Comparison of ENCODE assay signal across 9 cellular contexts in the genomic region with DNA sequence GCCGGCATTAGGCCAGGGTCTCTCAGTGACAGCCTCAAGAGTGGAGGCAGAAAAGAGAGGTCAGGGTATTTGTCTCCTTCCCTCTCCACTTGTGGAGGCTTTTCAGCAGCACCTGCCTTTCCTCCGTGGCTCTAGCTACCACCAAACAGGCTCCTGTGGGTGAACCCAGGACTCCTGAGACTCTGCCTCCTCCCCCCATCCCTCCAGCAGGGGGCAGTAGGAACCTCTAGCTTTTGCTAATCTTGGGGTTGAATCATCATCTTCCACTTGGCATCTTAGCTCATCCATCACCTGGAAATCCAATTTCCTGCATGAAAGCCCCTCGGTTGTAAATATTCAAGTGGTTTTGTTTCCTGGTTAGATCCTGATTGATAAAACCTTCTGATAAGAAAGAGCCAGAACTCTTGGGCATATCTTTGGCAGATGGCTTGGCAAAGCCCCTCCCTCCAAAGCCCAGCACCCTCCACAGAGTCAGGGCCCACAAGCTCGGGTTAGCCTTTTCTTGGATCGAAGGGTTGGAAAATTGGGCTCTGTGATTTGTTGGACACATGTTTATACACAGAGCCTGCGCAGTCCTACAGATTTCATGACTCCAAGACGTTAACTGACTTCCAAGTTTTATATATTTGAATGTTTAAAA.
DNase-seq lines count a peak whose midpoint lies in the region; ATAC-seq and TF ChIP-seq lines count a peak whose summit lies in the region.
"Had no signal": no experiment of that assay in that cellular context is flagged by ENCODE, and none has a peak within 500 bp of the region (broad histone marks: within the 10 kb centered on the region; RNA-seq: fewer than 3 reads in every experiment).

No MANE protein-coding gene starts in this region.

- H3K27me3 ChIP-seq in PC-9 (ENCODE audit: insufficient read depth, low read depth) (no peaks in the 10 kb centered on the region), mesenchymal stem cell (ENCODE audit: control insufficient read depth in 1 of 2, insufficient read depth in 1 of 2, low read length in 2 of 2) (peaks cover 0 to 5% of the 10 kb centered on the region in 2 experiments), dorsolateral prefrontal cortex (peaks cover 0 to 13% (median 0%) of the 10 kb centered on the region in 45 donors)

- no peak overlapping the region for H3K23ac ChIP-seq in mesenchymal stem cell (ENCODE audit: low read length in 2 of 2)

- no peak overlapping the region for H3K4ac ChIP-seq in mesenchymal stem cell (ENCODE audit: low read depth in 1 of 2, low read length in 2 of 2)

- H3F3A ChIP-seq in PC-9 (ENCODE audit: insufficient read depth, low read depth) = no peaks in the 10 kb centered on the region

- no peak for ATAC-seq in GM18861 (IDR thresholded peaks at IDR 0.05; ENCODE audit: unreplicated experiment)

- H3K4me2 ChIP-seq in PC-9 = no peak overlapping the region
- H3K4me2 ChIP-seq in mesenchymal stem cell (ENCODE audit: low read length, poor library complexity, severe bottlenecking) = no peak overlapping the region

- H3K36me3 Mint-ChIP-seq in activated T-helper 2 cell treated with anti-CD3 and anti-CD28 coated beads, Interferon-gamma antibody, Interleukin-2, Interleukin-4, amounts not matched to agents 10 μg/mL and 5 μg/mL and 100 μg/mL, durations not matched to agents 14 hours and 24 hours and 36 hours (ENCODE audit: low read depth) = no peaks in the 10 kb centered on the region

- no peaks in the 10 kb centered on the region for H3K36me3 ChIP-seq in PC-9 (ENCODE audit: low read depth)
- H3K36me3 ChIP-seq in mesenchymal stem cell (ENCODE audit: control insufficient read depth in 1 of 2, insufficient read depth in 2 of 2, low read depth in 1 of 2, low read length in 2 of 2) = no peaks in the 10 kb centered on the region

- intact Hi-C loops in PC-9 (cut with micrococcal nuclease; ENCODE audit: unreplicated experiment) = no loop called here
- intact Hi-C loops in activated T-helper 2 cell treated with anti-CD3 and anti-CD28 coated beads, Interferon-gamma antibody, Interleukin-2, Interleukin-4, amounts not matched to agents 10 μg/mL and 5 μg/mL and 100 μg/mL, durations not matched to agents 14 hours and 24 hours and 36 hours (cut with micrococcal nuclease) = no loop called here
- intact Hi-C loops in dorsolateral prefrontal cortex (cut with DNase I) = no loop called here

- H2BK12ac ChIP-seq in mesenchymal stem cell (ENCODE audit: low read length in 2 of 2) = no peak overlapping the region

- no peaks in the 10 kb centered on the region for H3K4me1 Mint-ChIP-seq in activated T-helper 2 cell treated with anti-CD3 and anti-CD28 coated beads, Interferon-gamma antibody, Interleukin-2, Interleukin-4, amounts not matched to agents 10 μg/mL and 5 μg/mL and 100 μg/mL, durations not matched to agents 14 hours and 24 hours and 36 hours (ENCODE audit: low read depth)

- H3K4me3 Mint-ChIP-seq in activated T-helper 2 cell treated with anti-CD3 and anti-CD28 coated beads, Interferon-gamma antibody, Interleukin-2, Interleukin-4, amounts not matched to agents 10 μg/mL and 5 μg/mL and 100 μg/mL, durations not matched to agents 14 hours and 24 hours and 36 hours (ENCODE audit: low read depth) = no peak overlapping the region

- H2AK5ac ChIP-seq in mesenchymal stem cell (ENCODE audit: low read length, severe bottlenecking) = no peak overlapping the region

- POLR2A ChIA-PET in AG04449 (lab: Yijun Ruan, JAX) (no interaction called here), PC-9 (lab: Charles Lee; ENCODE audit: unreplicated experiment) (no interaction called here)

- H3K27ac Mint-ChIP-seq in activated T-helper 2 cell treated with anti-CD3 and anti-CD28 coated beads, Interferon-gamma antibody, Interleukin-2, Interleukin-4, amounts not matched to agents 10 μg/mL and 5 μg/mL and 100 μg/mL, durations not matched to agents 14 hours and 24 hours and 36 hours = no peak overlapping the region

- H3K4me1 ChIP-seq in PC-9 (replicated peaks; ENCODE audit: insufficient read depth) (no peaks in the 10 kb centered on the region), mesenchymal stem cell (ENCODE audit: control insufficient read depth, insufficient read depth, low read depth, low read length) (no peaks in the 10 kb centered on the region)

- H3K4me3 ChIP-seq in AG04449 (ENCODE audit: low read depth, low read length) (no peak overlapping the region), GM12865 (ENCODE audit: low read depth, low read length) (no peak overlapping the region), PC-9 (no peak overlapping the region), mesenchymal stem cell (ENCODE audit: insufficient read depth in 1 of 2, low read depth in 1 of 2, low read length in 2 of 2) (no peak overlapping the region), dorsolateral prefrontal cortex (no peak overlapping the region)

- no peak overlapping the region for H4K91ac ChIP-seq in mesenchymal stem cell (ENCODE audit: low read length)

- H3K9ac ChIP-seq in mesenchymal stem cell (ENCODE audit: low read length) = no peak overlapping the region

- CTCF ChIA-PET in AG04449 (lab: Yijun Ruan, JAX) = interaction anchor here (0.9 to 1.5 kb wide), 5 partner anchors 10 to 325 kb away, joined by 3 to 5 read pairs (median 3); no protein-coding TSS in a partner anchor
- CTCF ChIA-PET in PC-9 (lab: Charles Lee) = no interaction called here

- no peak overlapping the region for H3K18ac ChIP-seq in mesenchymal stem cell (ENCODE audit: low read depth in 1 of 2, low read length in 2 of 2)

- no peak overlapping the region for H2BK5ac ChIP-seq in mesenchymal stem cell (ENCODE audit: low read depth, low read length, poor library complexity, severe bottlenecking)

- no peaks in the 10 kb centered on the region for H3K79me2 ChIP-seq in PC-9 (ENCODE audit: low read depth)

- H3K14ac ChIP-seq in mesenchymal stem cell (ENCODE audit: low read length in 2 of 2) = no peak overlapping the region

- no peak overlapping the region for H4K8ac ChIP-seq in mesenchymal stem cell (ENCODE audit: low read length)

- no peaks in the 10 kb centered on the region for H3K27me3 Mint-ChIP-seq in activated T-helper 2 cell treated with anti-CD3 and anti-CD28 coated beads, Interferon-gamma antibody, Interleukin-2, Interleukin-4, amounts not matched to agents 10 μg/mL and 5 μg/mL and 100 μg/mL, durations not matched to agents 14 hours and 24 hours and 36 hours (ENCODE audit: low read depth)

- DNase-seq in AG04449 (ENCODE audit: low read depth, low spot score) (no peak), GM12865 (ENCODE audit: low read depth) (peak; percentile 61), PC-9 (no peak), iPS-NIHi7 (ENCODE audit: extremely low spot score) (peak; percentile 89), mesenchymal stem cell (no peak), dorsolateral prefrontal cortex (no peak)
- no peak for DNase-seq in activated T-helper 2 cell treated with anti-CD3 and anti-CD28 coated beads, Interferon-gamma antibody, Interleukin-2, Interleukin-4, amounts not matched to agents 10 μg/mL and 5 μg/mL and 100 μg/mL, durations not matched to agents 14 hours and 24 hours and 36 hours (ENCODE audit: low spot score)
- DNase-seq: hippocampal formation had no signal

- H3K27ac ChIP-seq in PC-9 = no peak overlapping the region
- no peak overlapping the region for H3K27ac ChIP-seq in mesenchymal stem cell (ENCODE audit: low read length, poor library complexity, severe bottlenecking)
- no peak overlapping the region for H3K27ac ChIP-seq in dorsolateral prefrontal cortex

- H3K9me3 Mint-ChIP-seq in activated T-helper 2 cell treated with anti-CD3 and anti-CD28 coated beads, Interferon-gamma antibody, Interleukin-2, Interleukin-4, amounts not matched to agents 10 μg/mL and 5 μg/mL and 100 μg/mL, durations not matched to agents 14 hours and 24 hours and 36 hours = peaks cover 20% of the 10 kb centered on the region

- H2BK120ac ChIP-seq in mesenchymal stem cell (ENCODE audit: low read depth, low read length) = no peak overlapping the region

- TF ChIP-seq CTCF in AG04449 (IDR thresholded peaks at IDR 0.05; ENCODE audit: insufficient read depth, low read length, missing control alignments) (peak; percentile 32), GM12865 (IDR thresholded peaks at IDR 0.05; ENCODE audit: insufficient read depth, low read depth, low read length, missing control alignments) (peak; percentile 72), PC-9 (conservative IDR thresholded peaks at IDR 0.05) (peak; percentile 28; the same call in 1 of the 2 replicates), dorsolateral prefrontal cortex (IDR thresholded peaks at IDR 0.05 in 54 of 56, conservative IDR thresholded peaks at IDR 0.05 in 2 of 56; ENCODE audit: low read depth in 1 of 56, partially characterized antibody in 56 of 56) (peak in 18 of 56 donors; percentile 8 to 31 (median 18))

- 53% methylated on average over 4 of the region's 7 CpGs for WGBS in mesenchymal stem cell

- H2AFZ ChIP-seq in PC-9 (no peak overlapping the region), mesenchymal stem cell (ENCODE audit: low read depth, low read length) (no peak overlapping the region)

- no TSS peak for BruUV-seq in PC-9 (replicated peaks; lab: Mats Ljungman, UMichigan)

- no peak overlapping the region for H2BK15ac ChIP-seq in mesenchymal stem cell (ENCODE audit: low read depth, poor library complexity, severe bottlenecking)

- no peaks in the 10 kb centered on the region for H3K9me2 ChIP-seq in PC-9 (ENCODE audit: insufficient read depth)

- no peaks in the 10 kb centered on the region for H3K79me1 ChIP-seq in mesenchymal stem cell (replicated peaks; ENCODE audit: low read length, poor library complexity, severe bottlenecking)

- H3K9me3 ChIP-seq in PC-9 (ENCODE audit: insufficient read depth, low read depth) (no peaks in the 10 kb centered on the region), mesenchymal stem cell (ENCODE audit: control insufficient read depth, low read length) (no peaks in the 10 kb centered on the region)

- no peaks in the 10 kb centered on the region for H4K20me1 ChIP-seq in PC-9 (ENCODE audit: insufficient read depth)

Comparison
In these comparisons a context has a peak if more than half of its experiments do, and no peak if none do; other contexts are left out.
1. DNase-seq: peak in GM12865 (single experiment) and iPS-NIHi7 (single experiment); none in AG04449 (single experiment), PC-9 (0 of 2), activated T-helper 2 cell treated with anti-CD3 and anti-CD28 coated beads, Interferon-gamma antibody, Interleukin-2, Interleukin-4, amounts not matched to agents 10 μg/mL and 5 μg/mL and 100 μg/mL, durations not matched to agents 14 hours and 24 hours and 36 hours (single experiment), mesenchymal stem cell (single experiment) and dorsolateral prefrontal cortex (0 of 10).